ENCODE assay signal across 20 cellular contexts in genomic region chr1:181910905-181911304, GRCh38.
A peak's percentile ranks its signal among the peaks of the same experiment; 100 is the strongest.
DNase-seq lines count a peak whose midpoint lies in the region; ATAC-seq and TF ChIP-seq lines count a peak whose summit lies in the region.
"Had no signal": no experiment of that assay in that cellular context is flagged by ENCODE, and none has a peak within 500 bp of the region (broad histone marks: within the 10 kb centered on the region; RNA-seq: fewer than 3 reads in every experiment).

No MANE protein-coding gene starts in this region.

- H2AFZ ChIP-seq in OCI-LY3 (ENCODE audit: low read depth, low read length): no peak overlapping the region

- H3K4me1 ChIP-seq in OCI-LY3 (ENCODE audit: low read length) (no peaks in the 10 kb centered on the region), SJCRH30 (no peaks in the 10 kb centered on the region)
- H3K4me1 ChIP-seq: right atrium auricular region, testis had no signal

- DNase-seq in SIG-M5 treated with dmso at 0.1 percent for 504 hours (lab: John Stamatoyannopoulos, UW; ENCODE audit: unreplicated experiment) (peak; percentile 11), SIG-M5 (lab: John Stamatoyannopoulos, UW) (no peak), epithelial cell of proximal tubule (ENCODE audit: low read depth) (no peak), SJCRH30 (no peak), NOMO-1 treated with dmso at 0.1 percent for 144 hours (lab: John Stamatoyannopoulos, UW; ENCODE audit: unreplicated experiment) (no peak)
- DNase-seq: activated CD4-positive, alpha-beta T cell treated with anti-CD3 and anti-CD28 coated beads, Interleukin-2, amount 10 ng/mL, durations not matched to agents 24 days and 14 days; activated naive CD8-positive, alpha-beta T cell treated with anti-CD3 and anti-CD28 coated beads for 36 hours; activated T-cell treated with anti-CD3 and anti-CD28 coated beads, Interleukin-2, amount 50 U/mL, for 24 hours; effector memory CD8-positive, alpha-beta T cell; NCI-H1417; NCI-H446; stimulated activated CD8-positive, alpha-beta memory T cell treated with anti-CD3 and anti-CD28 coated beads, Interleukin-4, amount 100 ng/mL, for 48 hours; testis had no signal

- no peak overlapping the region for H3K4me2 ChIP-seq in OCI-LY3 (ENCODE audit: low read length)

- no peaks in the 10 kb centered on the region for H4K20me1 ChIP-seq in OCI-LY3 (ENCODE audit: insufficient read depth, low read length)

- no peaks in the 10 kb centered on the region for H3K79me2 ChIP-seq in OCI-LY3 (ENCODE audit: low read length)

- H3K4me3 ChIP-seq in OCI-LY3 (ENCODE audit: low read length) (no peak overlapping the region), epithelial cell of proximal tubule (ENCODE audit: low read depth, low read length) (no peak overlapping the region), SJCRH30 (no peak overlapping the region)
- H3K4me3 ChIP-seq: lung, right atrium auricular region, testis had no signal

- H3K36me3 ChIP-seq in OCI-LY3 (replicated peaks; ENCODE audit: low read depth, low read length) (no peaks in the 10 kb centered on the region), SJCRH30 (no peaks in the 10 kb centered on the region)
- H3K36me3 ChIP-seq: right atrium auricular region had no signal

- ATAC-seq in HG02623 (IDR thresholded peaks at IDR 0.05; ENCODE audit: unreplicated experiment) (no peak), GM18505 (IDR thresholded peaks at IDR 0.05; ENCODE audit: unreplicated experiment) (no peak)
- ATAC-seq: effector memory CD8-positive, alpha-beta T cell; natural killer cell treated with Interleukin-12 subunit alpha and Interleukin-12 subunit beta and Interleukin-15 and Interleukin-18, amount 100 ng/mL, for 72 hours; Right ventricle myocardium inferior had no signal

- TF ChIP-seq POLR2A in GM18505 (IDR thresholded peaks at IDR 0.05; ENCODE audit: borderline replicate concordance, extremely low read depth, insufficient read depth, insufficient read length): no peak

- H3K27me3 ChIP-seq in OCI-LY3 (ENCODE audit: low read depth, low read length) (peaks cover 15% of the 10 kb centered on the region), SJCRH30 (no peaks in the 10 kb centered on the region)
- H3K27me3 ChIP-seq: right atrium auricular region, testis had no signal

- H3K9me3 ChIP-seq in OCI-LY3 (ENCODE audit: insufficient read depth, low read length) (no peaks in the 10 kb centered on the region), SJCRH30 (replicated peaks) (no peaks in the 10 kb centered on the region)
- H3K9me3 ChIP-seq: right atrium auricular region, testis had no signal

- no peak overlapping the region for H3K27ac ChIP-seq in OCI-LY3 (ENCODE audit: low read length)
- no peak overlapping the region for H3K27ac ChIP-seq in SJCRH30
- H3K27ac ChIP-seq: right atrium auricular region, testis had no signal

- H3K9ac ChIP-seq in OCI-LY3 (ENCODE audit: low read length): no peak overlapping the region

- TF ChIP-seq CTCF in OCI-LY3 (IDR thresholded peaks at IDR 0.05; ENCODE audit: low read depth, low read length): peak; percentile 22; the same call in 1 of the 2 replicates
- peak; percentile 43 for TF ChIP-seq CTCF in epithelial cell of proximal tubule (conservative IDR thresholded peaks at IDR 0.05; ENCODE audit: low read depth, low read length)
